Comparison of ENCODE assay signal across 18 cellular contexts in the genomic region with DNA sequence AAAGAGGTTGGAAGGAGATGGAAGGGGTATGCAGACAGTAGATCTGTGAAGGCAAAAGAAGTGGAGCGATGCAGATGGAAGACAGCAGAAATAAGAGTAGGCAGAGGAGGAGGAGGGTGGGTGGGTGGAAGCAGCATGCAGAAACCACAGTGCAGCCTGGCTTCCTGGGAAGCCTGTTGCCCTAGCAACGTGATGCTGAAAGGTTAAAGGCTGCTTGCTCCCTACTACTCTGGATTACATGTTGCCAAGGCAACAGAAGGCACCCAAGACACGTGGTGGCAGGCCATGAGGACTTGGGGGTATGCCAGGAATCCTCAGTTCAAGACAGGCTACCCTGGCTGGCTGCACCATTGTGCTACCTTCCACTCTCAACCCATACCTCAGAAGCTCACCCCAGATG.
DNase-seq lines count a peak whose midpoint lies in the region; ATAC-seq and TF ChIP-seq lines count a peak whose summit lies in the region.
"Had no signal": no experiment of that assay in that cellular context is flagged by ENCODE, and none has a peak within 500 bp of the region (broad histone marks: within the 10 kb centered on the region; RNA-seq: fewer than 3 reads in every experiment).

No MANE protein-coding gene starts in this region.

- H3K36me3 Mint-ChIP-seq in activated CD8-positive, alpha-beta T cell treated with anti-CD3 and anti-CD28 coated beads, Interleukin-2, amount 10 ng/mL, durations not matched to agents 7 days and 5 days (ENCODE audit: low read depth): no peaks in the 10 kb centered on the region
- no peaks in the 10 kb centered on the region for H3K36me3 Mint-ChIP-seq in T-helper 2 cell treated with Interferon-gamma antibody and Interleukin-4, amounts not matched to agents 5 μg/mL and 100 μg/mL, for 36 hours (ENCODE audit: low read depth)
- H3K36me3 Mint-ChIP-seq: T-cell had no signal

- ATAC-seq in activated CD8-positive, alpha-beta T cell treated with anti-CD3 and anti-CD28 coated beads, Interleukin-2, amount 10 ng/mL, durations not matched to agents 7 days and 5 days: no peak
- ATAC-seq: T-cell had no signal

- POLR2A ChIA-PET in activated CD8-positive, alpha-beta T cell treated with anti-CD3 and anti-CD28 coated beads, Interleukin-2, amount 10 ng/mL, durations not matched to agents 7 days and 5 days (lab: Charles Lee): no interaction called here

- H3K4me1 Mint-ChIP-seq in activated CD8-positive, alpha-beta T cell treated with anti-CD3 and anti-CD28 coated beads, Interleukin-2, amount 10 ng/mL, durations not matched to agents 7 days and 5 days (ENCODE audit: low read depth): no peaks in the 10 kb centered on the region
- H3K4me1 Mint-ChIP-seq in T-helper 2 cell treated with Interferon-gamma antibody and Interleukin-4, amounts not matched to agents 5 μg/mL and 100 μg/mL, for 36 hours (ENCODE audit: low read depth): no peaks in the 10 kb centered on the region
- H3K4me1 Mint-ChIP-seq: activated B cell treated with CpG ODN at 0.5 μM for 24 hours, T-cell had no signal

- TF ChIP-seq RAD21 in Ishikawa (IDR thresholded peaks at IDR 0.05; ENCODE audit: low read depth): no peak

- CTCF ChIA-PET in activated CD8-positive, alpha-beta T cell treated with anti-CD3 and anti-CD28 coated beads, Interleukin-2, amount 10 ng/mL, durations not matched to agents 7 days and 5 days (lab: Charles Lee): interaction anchor here (0.9 kb wide), 1 partner anchor 12 kb away, joined by 3 read pairs; no protein-coding TSS in a partner anchor

- H3K27me3 Mint-ChIP-seq in activated CD8-positive, alpha-beta T cell treated with anti-CD3 and anti-CD28 coated beads, Interleukin-2, amount 10 ng/mL, durations not matched to agents 7 days and 5 days (ENCODE audit: low read depth): no peaks in the 10 kb centered on the region
- no peaks in the 10 kb centered on the region for H3K27me3 Mint-ChIP-seq in T-helper 2 cell treated with Interferon-gamma antibody and Interleukin-4, amounts not matched to agents 5 μg/mL and 100 μg/mL, for 36 hours (ENCODE audit: low read depth)

- DNase-seq in Ammon's horn (ENCODE audit: low spot score): peak; percentile 57
- DNase-seq in NCI-H69 (lab: John Stamatoyannopoulos, UW): peak; percentile 71
- DNase-seq in iPS DF 4.7 (ENCODE audit: extremely low read depth, low spot score): peak; percentile 84
- DNase-seq in activated CD8-positive, alpha-beta T cell treated with anti-CD3 and anti-CD28 coated beads, Interleukin-2, amount 10 ng/mL, durations not matched to agents 7 days and 5 days: no peak
- DNase-seq in T-helper 2 cell treated with Interferon-gamma antibody and Interleukin-4, amounts not matched to agents 5 μg/mL and 100 μg/mL, for 36 hours (ENCODE audit: low spot score): no peak
- DNase-seq in activated effector memory CD4-positive, alpha-beta T cell treated with Interleukin-2 at 50 U/mL for 16 hours: no peak
- no peak for DNase-seq in MG63
- DNase-seq: activated B cell treated with CpG ODN at 0.5 μM for 24 hours; activated gamma-delta T cell; anterior cingulate cortex; KG1; kidney; NCI-H187; NK-92 treated with Interleukin-12 subunit alpha and Interleukin-12 subunit beta, amount 100 ng/mL, for 24 hours; stimulated activated naive CD4-positive, alpha-beta T cell treated with Interleukin-2 at 50 U/mL for 16 hours; T-cell; upper lobe of left lung had no signal

- no peak for TF ChIP-seq EP300 in Ishikawa (IDR thresholded peaks at IDR 0.05; ENCODE audit: borderline replicate concordance)

- H3K4me3 ChIP-seq in MG63: no peak overlapping the region
- H3K4me3 ChIP-seq: upper lobe of left lung had no signal

- no peaks in the 10 kb centered on the region for H3K9me3 Mint-ChIP-seq in activated CD8-positive, alpha-beta T cell treated with anti-CD3 and anti-CD28 coated beads, Interleukin-2, amount 10 ng/mL, durations not matched to agents 7 days and 5 days (ENCODE audit: insufficient read depth)
- no peaks in the 10 kb centered on the region for H3K9me3 Mint-ChIP-seq in T-helper 2 cell treated with Interferon-gamma antibody and Interleukin-4, amounts not matched to agents 5 μg/mL and 100 μg/mL, for 36 hours
- H3K9me3 Mint-ChIP-seq: activated B cell treated with CpG ODN at 0.5 μM for 24 hours, T-cell had no signal

- no peak overlapping the region for H3K4me3 Mint-ChIP-seq in activated CD8-positive, alpha-beta T cell treated with anti-CD3 and anti-CD28 coated beads, Interleukin-2, amount 10 ng/mL, durations not matched to agents 7 days and 5 days
- H3K4me3 Mint-ChIP-seq in T-helper 2 cell treated with Interferon-gamma antibody and Interleukin-4, amounts not matched to agents 5 μg/mL and 100 μg/mL, for 36 hours: no peak overlapping the region
- H3K4me3 Mint-ChIP-seq: activated B cell treated with CpG ODN at 0.5 μM for 24 hours, T-cell had no signal

- H3K27me3 ChIP-seq in MG63: no peaks in the 10 kb centered on the region
- H3K27me3 ChIP-seq: upper lobe of left lung had no signal

- H3K36me3 ChIP-seq in MG63: no peaks in the 10 kb centered on the region
- H3K36me3 ChIP-seq: upper lobe of left lung had no signal

- no peaks in the 10 kb centered on the region for H3K9me3 ChIP-seq in MG63
- H3K9me3 ChIP-seq: upper lobe of left lung had no signal

- H3K27ac Mint-ChIP-seq in activated CD8-positive, alpha-beta T cell treated with anti-CD3 and anti-CD28 coated beads, Interleukin-2, amount 10 ng/mL, durations not matched to agents 7 days and 5 days: no peak overlapping the region
- H3K27ac Mint-ChIP-seq in T-helper 2 cell treated with Interferon-gamma antibody and Interleukin-4, amounts not matched to agents 5 μg/mL and 100 μg/mL, for 36 hours: no peak overlapping the region
- H3K27ac Mint-ChIP-seq: activated B cell treated with CpG ODN at 0.5 μM for 24 hours, T-cell had no signal

TF ChIP-seq in Ishikawa, 13 proteins besides CTCF, POLR2A, EP300 and RAD21:
- no peak for TF ChIP-seq EGR1 (IDR thresholded peaks at IDR 0.05)
- TF ChIP-seq USF1 (IDR thresholded peaks at IDR 0.05): peak; percentile 29; the same call in 1 of the 2 replicates

Comparison
In these comparisons a context has a peak if more than half of its experiments do, and no peak if none do; other contexts are left out.
1. DNase-seq: peak in Ammon's horn (single experiment), NCI-H69 (single experiment) and iPS DF 4.7 (single experiment); none in activated CD8-positive, alpha-beta T cell treated with anti-CD3 and anti-CD28 coated beads, Interleukin-2, amount 10 ng/mL, durations not matched to agents 7 days and 5 days (single experiment), T-helper 2 cell treated with Interferon-gamma antibody and Interleukin-4, amounts not matched to agents 5 μg/mL and 100 μg/mL, for 36 hours (single experiment), activated effector memory CD4-positive, alpha-beta T cell treated with Interleukin-2 at 50 U/mL for 16 hours (single experiment) and MG63 (single experiment).